8 cellular contexts compared by ENCODE assay signal in the genomic region with DNA sequence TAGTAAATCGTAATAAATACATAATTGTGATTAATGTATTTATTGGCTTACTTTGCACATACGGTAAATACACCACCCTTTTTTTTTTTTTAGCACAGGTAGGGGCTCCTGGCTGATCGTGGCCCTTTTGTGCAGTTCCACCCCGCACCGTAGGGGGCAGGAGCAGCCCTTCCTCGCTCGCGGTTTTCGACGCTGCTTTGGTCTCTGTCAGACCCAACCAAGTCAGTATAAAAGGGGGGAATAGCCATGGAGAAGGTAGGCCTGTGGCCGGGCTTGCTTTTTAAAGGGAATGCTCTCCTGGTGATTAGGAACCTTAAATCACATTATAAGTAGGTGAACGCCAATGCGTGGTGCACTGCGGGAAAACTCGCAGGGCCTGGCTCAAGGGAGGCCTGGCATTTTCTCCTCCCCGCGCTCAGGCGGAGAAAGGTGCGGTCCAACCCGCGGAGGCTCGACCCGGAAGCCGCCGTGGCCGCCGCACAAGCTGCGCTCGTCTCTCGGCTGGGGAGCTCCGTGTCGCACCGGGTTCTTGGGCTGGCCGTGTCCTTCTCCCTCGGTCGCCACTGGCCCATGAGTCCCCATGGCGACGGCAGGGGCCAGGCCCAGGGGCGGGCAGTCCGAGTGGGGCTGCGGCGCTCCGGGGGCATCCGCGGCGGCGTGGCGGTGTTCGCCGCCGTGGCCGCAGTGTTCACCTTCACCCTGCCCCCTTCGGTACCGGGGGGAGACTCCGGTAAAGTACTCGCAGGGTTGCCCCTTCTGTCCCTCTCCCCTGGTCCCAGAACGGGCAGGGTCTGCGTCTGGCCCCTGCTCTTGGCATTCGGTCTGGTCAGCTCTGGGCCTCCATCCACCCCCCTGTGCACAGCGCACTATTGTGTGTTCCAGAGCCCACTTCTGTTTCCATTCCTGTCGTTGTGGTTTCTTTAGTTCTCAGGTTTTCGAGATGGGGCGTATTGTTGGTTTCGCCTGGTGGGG. TPM values are rescaled to one million over a fixed set of nuclear protein-coding genes. Genes with fewer than 3 reads are reported as not detected.
A peak's percentile ranks its signal among the peaks of the same experiment; 100 is the strongest.
DNase-seq lines count a peak whose midpoint lies in the region; ATAC-seq, FAIRE-seq and TF ChIP-seq lines count a peak whose summit lies in the region.

Gene TMEM260, plus strand, starts transcription at position 454 of the 972 bp plus-strand sequence. Its CDS starts 117 bp downstream, at position 571.

- H3K4me1 ChIP-seq in right atrium auricular region (peaks cover 0 to 24% of the 10 kb centered on the region in 2 donors), psoas muscle (peaks cover 20% of the 10 kb centered on the region)

- TF ChIP-seq CTCF in right atrium auricular region (IDR thresholded peaks at IDR 0.05) (peak; percentile 92 to 93), psoas muscle (IDR thresholded peaks at IDR 0.05) (peak; percentile 95)

- intact Hi-C loops in psoas muscle (cut with DNase I): loop anchor here (5.0 kb wide), 2 partner anchors 53 to 87 kb away; no protein-coding TSS in a partner anchor

- H3K27me3 Mint-ChIP-seq in T-helper 17 cell: peaks cover 2% of the 10 kb centered on the region

- FAIRE-seq in urothelium cell line (lab: Jason Lieb, UNC): peak; percentile 81

- H3K36me3 ChIP-seq in right atrium auricular region: no peaks in the 10 kb centered on the region
- H3K36me3 ChIP-seq in psoas muscle (ENCODE audit: insufficient read depth in 1 of 2, low read depth in 1 of 2): no peaks in the 10 kb centered on the region

- peak; percentile 95 for TF ChIP-seq POLR2A in GM15510 (IDR thresholded peaks at IDR 0.05; ENCODE audit: borderline replicate concordance, extremely low read depth, insufficient read length)

- no peaks in the 10 kb centered on the region for H3K27me3 ChIP-seq in right atrium auricular region
- H3K27me3 ChIP-seq in psoas muscle (ENCODE audit: insufficient read depth in 3 of 3, low read length in 2 of 3): no peaks in the 10 kb centered on the region

- H3K4me3 ChIP-seq in right atrium auricular region (peak within 1 kb of the TSS; percentile 88 to 96), psoas muscle (peak within 1 kb of the TSS; percentile 100)

- peak within 1 kb of the TSS; percentile 97 for H3K4me3 Mint-ChIP-seq in T-helper 17 cell

- WGBS in psoas muscle, 3 donors: 0 to 1% (median 0%) methylated on average over 52 to 64 of the region's 64 CpGs

- ATAC-seq in HG02884 (IDR thresholded peaks at IDR 0.05; ENCODE audit: unreplicated experiment) (peak; percentile 87), T-helper 17 cell (peak; percentile 94), psoas muscle (peak; percentile 96 to 98 (median 98))

- peak within 1 kb of the TSS; percentile 65 to 77 for H3K27ac ChIP-seq in right atrium auricular region
- peak within 1 kb of the TSS; percentile 83 for H3K27ac ChIP-seq in psoas muscle

- H3K9me3 ChIP-seq in T-helper 17 cell (ENCODE audit: control insufficient read depth, low read length, poor library complexity, severe bottlenecking) (no peaks in the 10 kb centered on the region), right atrium auricular region (no peaks in the 10 kb centered on the region), psoas muscle (no peaks in the 10 kb centered on the region)

- DNase-seq in NCI-H146 treated with DMSO at 0.1 percent for 48 hours (lab: John Stamatoyannopoulos, UW; ENCODE audit: unreplicated experiment) (peak; percentile 74), T-helper 17 cell (peak; percentile 76 to 92 (median 83)), amygdala (lab: John Stamatoyannopoulos, UW) (peak; percentile 4 to 93 (median 76)), right atrium auricular region (ENCODE audit: low spot score) (peak; percentile 85), psoas muscle (peak; percentile 85 to 92), urothelium cell line (ENCODE audit: low spot score) (peak; percentile 98)

- peak within 1 kb of the TSS; percentile 96 for H3K27ac Mint-ChIP-seq in T-helper 17 cell

- H3K36me3 Mint-ChIP-seq in T-helper 17 cell (ENCODE audit: low read depth): peaks cover 4% of the 10 kb centered on the region

- H3K4me1 Mint-ChIP-seq in T-helper 17 cell: peaks cover 38% of the 10 kb centered on the region

RNA-seq across cellular contexts. Expression of gene TMEM260, which starts in this region (rescaled TPM):
- total RNA-seq in T-helper 17 cell: 10 to 100 TPM; 16.8 to 21.2 TPM
- 1 to 10 TPM; 5.5 to 7.0 TPM for total RNA-seq in right atrium auricular region
- 1 to 10 TPM; 2.7 to 7.4 (median 4.5) TPM for total RNA-seq in psoas muscle
- polyA plus RNA-seq in psoas muscle: 1 to 10 TPM; 2.5 to 3.8 (median 3.7) TPM

Comparison
In these comparisons a context has a peak if more than half of its experiments do, and no peak if none do; other contexts are left out.
1. Peak in every context shown above with its lines: DNase-seq, ATAC-seq, H3K4me3 ChIP-seq and H3K27ac ChIP-seq.